ENCODE assay signal across 1 cellular context in the genomic region with DNA sequence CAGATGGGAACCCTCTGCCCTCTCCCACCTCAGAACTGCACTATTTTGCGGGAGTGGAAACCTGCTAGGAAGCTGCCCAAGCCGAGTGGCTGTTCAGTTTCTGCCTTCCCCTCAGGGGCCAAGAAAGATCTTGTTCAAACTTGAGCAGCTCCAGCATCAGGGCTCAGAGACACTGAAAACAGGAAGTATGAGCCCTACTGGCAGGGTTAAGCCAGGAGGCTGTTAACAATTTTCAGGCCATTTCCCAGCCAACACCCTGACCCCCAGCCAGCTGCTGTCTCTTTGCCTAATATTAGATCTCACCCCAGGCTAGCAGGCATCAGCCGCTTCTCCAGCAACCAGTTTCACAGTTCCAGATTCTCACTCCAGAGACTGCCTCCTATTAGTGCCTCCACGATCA.
TF ChIP-seq lines count a peak whose summit lies in the region.

No MANE protein-coding gene starts in this region.

TF ChIP-seq in GM12878, 131 proteins besides CTCF, POLR2A, EP300 and RAD21 (continued from another document):
- TF ChIP-seq, protein P1, sequence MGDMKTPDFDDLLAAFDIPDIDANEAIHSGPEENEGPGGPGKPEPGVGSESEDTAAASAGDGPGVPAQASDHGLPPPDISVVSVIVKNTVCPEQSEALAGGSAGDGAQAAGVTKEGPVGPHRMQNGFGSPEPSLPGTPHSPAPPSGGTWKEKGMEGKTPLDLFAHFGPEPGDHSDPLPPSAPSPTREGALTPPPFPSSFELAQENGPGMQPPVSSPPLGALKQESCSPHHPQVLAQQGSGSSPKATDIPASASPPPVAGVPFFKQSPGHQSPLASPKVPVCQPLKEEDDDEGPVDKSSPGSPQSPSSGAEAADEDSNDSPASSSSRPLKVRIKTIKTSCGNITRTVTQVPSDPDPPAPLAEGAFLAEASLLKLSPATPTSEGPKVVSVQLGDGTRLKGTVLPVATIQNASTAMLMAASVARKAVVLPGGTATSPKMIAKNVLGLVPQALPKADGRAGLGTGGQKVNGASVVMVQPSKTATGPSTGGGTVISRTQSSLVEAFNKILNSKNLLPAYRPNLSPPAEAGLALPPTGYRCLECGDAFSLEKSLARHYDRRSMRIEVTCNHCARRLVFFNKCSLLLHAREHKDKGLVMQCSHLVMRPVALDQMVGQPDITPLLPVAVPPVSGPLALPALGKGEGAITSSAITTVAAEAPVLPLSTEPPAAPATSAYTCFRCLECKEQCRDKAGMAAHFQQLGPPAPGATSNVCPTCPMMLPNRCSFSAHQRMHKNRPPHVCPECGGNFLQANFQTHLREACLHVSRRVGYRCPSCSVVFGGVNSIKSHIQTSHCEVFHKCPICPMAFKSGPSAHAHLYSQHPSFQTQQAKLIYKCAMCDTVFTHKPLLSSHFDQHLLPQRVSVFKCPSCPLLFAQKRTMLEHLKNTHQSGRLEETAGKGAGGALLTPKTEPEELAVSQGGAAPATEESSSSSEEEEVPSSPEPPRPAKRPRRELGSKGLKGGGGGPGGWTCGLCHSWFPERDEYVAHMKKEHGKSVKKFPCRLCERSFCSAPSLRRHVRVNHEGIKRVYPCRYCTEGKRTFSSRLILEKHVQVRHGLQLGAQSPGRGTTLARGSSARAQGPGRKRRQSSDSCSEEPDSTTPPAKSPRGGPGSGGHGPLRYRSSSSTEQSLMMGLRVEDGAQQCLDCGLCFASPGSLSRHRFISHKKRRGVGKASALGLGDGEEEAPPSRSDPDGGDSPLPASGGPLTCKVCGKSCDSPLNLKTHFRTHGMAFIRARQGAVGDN (IDR thresholded peaks at IDR 0.05), result peak; percentile 40; the same call in 1 of the 2 replicates
- TF ChIP-seq FOXK2 (IDR thresholded peaks at IDR 0.05), result no peak
- TF ChIP-seq SPI1 (IDR thresholded peaks at IDR 0.05; ENCODE audit: borderline replicate concordance, insufficient read depth, low read depth, low read length), result no peak
- TF ChIP-seq, protein P2, sequence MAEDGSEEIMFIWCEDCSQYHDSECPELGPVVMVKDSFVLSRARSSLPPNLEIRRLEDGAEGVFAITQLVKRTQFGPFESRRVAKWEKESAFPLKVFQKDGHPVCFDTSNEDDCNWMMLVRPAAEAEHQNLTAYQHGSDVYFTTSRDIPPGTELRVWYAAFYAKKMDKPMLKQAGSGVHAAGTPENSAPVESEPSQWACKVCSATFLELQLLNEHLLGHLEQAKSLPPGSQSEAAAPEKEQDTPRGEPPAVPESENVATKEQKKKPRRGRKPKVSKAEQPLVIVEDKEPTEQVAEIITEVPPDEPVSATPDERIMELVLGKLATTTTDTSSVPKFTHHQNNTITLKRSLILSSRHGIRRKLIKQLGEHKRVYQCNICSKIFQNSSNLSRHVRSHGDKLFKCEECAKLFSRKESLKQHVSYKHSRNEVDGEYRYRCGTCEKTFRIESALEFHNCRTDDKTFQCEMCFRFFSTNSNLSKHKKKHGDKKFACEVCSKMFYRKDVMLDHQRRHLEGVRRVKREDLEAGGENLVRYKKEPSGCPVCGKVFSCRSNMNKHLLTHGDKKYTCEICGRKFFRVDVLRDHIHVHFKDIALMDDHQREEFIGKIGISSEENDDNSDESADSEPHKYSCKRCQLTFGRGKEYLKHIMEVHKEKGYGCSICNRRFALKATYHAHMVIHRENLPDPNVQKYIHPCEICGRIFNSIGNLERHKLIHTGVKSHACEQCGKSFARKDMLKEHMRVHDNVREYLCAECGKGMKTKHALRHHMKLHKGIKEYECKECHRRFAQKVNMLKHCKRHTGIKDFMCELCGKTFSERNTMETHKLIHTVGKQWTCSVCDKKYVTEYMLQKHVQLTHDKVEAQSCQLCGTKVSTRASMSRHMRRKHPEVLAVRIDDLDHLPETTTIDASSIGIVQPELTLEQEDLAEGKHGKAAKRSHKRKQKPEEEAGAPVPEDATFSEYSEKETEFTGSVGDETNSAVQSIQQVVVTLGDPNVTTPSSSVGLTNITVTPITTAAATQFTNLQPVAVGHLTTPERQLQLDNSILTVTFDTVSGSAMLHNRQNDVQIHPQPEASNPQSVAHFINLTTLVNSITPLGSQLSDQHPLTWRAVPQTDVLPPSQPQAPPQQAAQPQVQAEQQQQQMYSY (CRISPR knock-in tag; IDR thresholded peaks at IDR 0.05), result no peak
- TF ChIP-seq TCF12 (IDR thresholded peaks at IDR 0.05; ENCODE audit: low read depth, low read length), result no peak
